Comparison of ENCODE assay signal across 1 cellular context in the genomic region with DNA sequence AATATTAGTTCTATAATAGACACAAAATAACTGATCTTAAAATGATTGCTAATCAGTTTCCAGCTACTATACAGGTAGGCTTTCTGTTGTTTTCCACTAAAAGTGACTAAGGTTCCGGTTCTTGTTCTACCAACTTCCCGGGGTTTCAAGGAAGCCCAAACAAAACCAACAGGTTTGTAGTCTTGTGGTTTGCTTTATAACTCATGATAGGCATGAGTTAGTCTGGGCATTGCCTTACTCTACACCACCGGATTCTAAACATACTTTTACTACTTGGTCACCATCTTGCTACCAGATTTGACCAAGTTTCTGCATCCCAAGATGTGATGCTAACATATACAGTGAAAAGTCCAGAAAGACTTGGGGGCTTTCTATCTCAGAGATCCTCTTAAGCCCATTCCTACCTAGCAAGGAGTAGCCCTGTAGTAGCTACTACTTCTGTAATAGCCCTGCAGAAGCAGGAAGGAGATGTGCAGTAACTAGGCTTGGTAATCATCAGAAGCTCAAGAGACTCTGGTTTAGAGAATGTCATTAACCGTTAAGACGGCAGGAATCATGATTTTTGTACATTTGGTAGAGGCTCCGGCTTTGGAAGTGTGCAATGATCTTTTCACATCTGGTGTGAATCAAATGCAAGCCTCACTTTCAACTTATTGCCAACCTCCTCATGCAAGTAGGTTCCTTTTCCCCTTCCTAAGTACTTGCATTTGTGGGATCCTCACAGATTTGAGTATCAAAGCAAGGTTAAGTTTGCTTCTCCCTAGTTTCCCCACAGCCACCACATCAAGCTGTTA.
TF ChIP-seq lines count a peak whose summit lies in the region.

No MANE protein-coding gene starts in this region.

TF ChIP-seq in WTC11, 78 proteins besides CTCF, POLR2A, EP300 and RAD21 (continued from another document):
- TF ChIP-seq, protein P1, sequence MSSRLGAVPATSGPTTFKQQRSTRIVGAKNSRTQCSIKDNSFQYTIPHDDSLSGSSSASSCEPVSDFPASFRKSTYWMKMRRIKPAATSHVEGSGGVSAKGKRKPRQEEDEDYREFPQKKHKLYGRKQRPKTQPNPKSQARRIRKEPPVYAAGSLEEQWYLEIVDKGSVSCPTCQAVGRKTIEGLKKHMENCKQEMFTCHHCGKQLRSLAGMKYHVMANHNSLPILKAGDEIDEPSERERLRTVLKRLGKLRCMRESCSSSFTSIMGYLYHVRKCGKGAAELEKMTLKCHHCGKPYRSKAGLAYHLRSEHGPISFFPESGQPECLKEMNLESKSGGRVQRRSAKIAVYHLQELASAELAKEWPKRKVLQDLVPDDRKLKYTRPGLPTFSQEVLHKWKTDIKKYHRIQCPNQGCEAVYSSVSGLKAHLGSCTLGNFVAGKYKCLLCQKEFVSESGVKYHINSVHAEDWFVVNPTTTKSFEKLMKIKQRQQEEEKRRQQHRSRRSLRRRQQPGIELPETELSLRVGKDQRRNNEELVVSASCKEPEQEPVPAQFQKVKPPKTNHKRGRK (CRISPR knock-in tag; IDR thresholded peaks at IDR 0.05; ENCODE audit: borderline replicate concordance), result no peak
- TF ChIP-seq TEAD4 (CRISPR knock-in tag; IDR thresholded peaks at IDR 0.05) (no peak), ZBTB21 (CRISPR knock-in tag; IDR thresholded peaks at IDR 0.05; ENCODE audit: borderline replicate concordance) (no peak), JAZF1 (CRISPR knock-in tag; IDR thresholded peaks at IDR 0.05) (no peak), SP1 (CRISPR knock-in tag; conservative IDR thresholded peaks at IDR 0.05) (no peak), OVOL2 (CRISPR knock-in tag; IDR thresholded peaks at IDR 0.05; ENCODE audit: borderline replicate concordance) (no peak), NFYB (CRISPR knock-in tag; conservative IDR thresholded peaks at IDR 0.05; ENCODE audit: low read depth) (no peak), NFATC4 (CRISPR knock-in tag; IDR thresholded peaks at IDR 0.05) (no peak), TCF7 (CRISPR knock-in tag; IDR thresholded peaks at IDR 0.05; ENCODE audit: low read depth) (no peak)
- TF ChIP-seq, protein P2, sequence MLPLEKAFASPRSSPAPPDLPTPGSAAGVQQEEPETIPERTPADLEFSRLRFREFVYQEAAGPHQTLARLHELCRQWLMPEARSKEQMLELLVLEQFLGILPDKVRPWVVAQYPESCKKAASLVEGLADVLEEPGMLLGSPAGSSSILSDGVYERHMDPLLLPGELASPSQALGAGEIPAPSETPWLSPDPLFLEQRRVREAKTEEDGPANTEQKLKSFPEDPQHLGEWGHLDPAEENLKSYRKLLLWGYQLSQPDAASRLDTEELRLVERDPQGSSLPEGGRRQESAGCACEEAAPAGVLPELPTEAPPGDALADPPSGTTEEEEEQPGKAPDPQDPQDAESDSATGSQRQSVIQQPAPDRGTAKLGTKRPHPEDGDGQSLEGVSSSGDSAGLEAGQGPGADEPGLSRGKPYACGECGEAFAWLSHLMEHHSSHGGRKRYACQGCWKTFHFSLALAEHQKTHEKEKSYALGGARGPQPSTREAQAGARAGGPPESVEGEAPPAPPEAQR (CRISPR knock-in tag; IDR thresholded peaks at IDR 0.05), result no peak
